ENCODE assay signal across 8 cellular contexts in genomic region chr16:28309811-28310311, GRCh38. TPM values are rescaled to one million over a fixed set of nuclear protein-coding genes. Genes with fewer than 3 reads are reported as not detected.
DNase-seq lines count a peak whose midpoint lies in the region; TF ChIP-seq lines count a peak whose summit lies in the region.

No MANE protein-coding gene starts in this region.

- in situ Hi-C loops in GM13977 (cut with MboI; ENCODE audit: low pct_unique_long_range_greater_than_20kb, low sequenced_read_pairs, unreplicated experiment): loop anchor here (25.0 kb wide), 1 partner anchor 227 kb away; the partner anchor contains the start of gene NUPR1

- DNase-seq in activated CD4-positive, CD25-positive, alpha-beta regulatory T cell (lab: John Stamatoyannopoulos, UW): peak; percentile 38 to 83 (median 67)
- DNase-seq in activated naive CD4-positive, alpha-beta T cell treated with Interleukin-2 at 50 U/mL for 16 hours: peak; percentile 87
- peak; percentile 59 to 71 for DNase-seq in stimulated activated CD4-positive, alpha-beta T cell treated with anti-CD3 and anti-CD28 coated beads, Interleukin-1b, Interleukin-23, amount 100 ng/mL, for 1 hour (ENCODE audit: low read depth in 2 of 2)
- DNase-seq in GM13977 (ENCODE audit: low spot score) (no peak), DMS153 treated with DMSO at 0.1 percent for 48 hours (lab: John Stamatoyannopoulos, UW; ENCODE audit: unreplicated experiment) (no peak), HPDE6-E6E7 (ENCODE audit: extremely low spot score) (no peak), esophagus muscularis mucosa (ENCODE audit: extremely low spot score) (no peak)

- TF ChIP-seq POLR2A in esophagus muscularis mucosa (IDR thresholded peaks at IDR 0.05; ENCODE audit: low read depth): no peak

- peak overlapping the region; percentile 17 for H3K4me3 ChIP-seq in BLaER1
- H3K4me3 ChIP-seq in esophagus muscularis mucosa: no peak overlapping the region

- H3K4me1 ChIP-seq in BLaER1 (peaks cover 56% of the 10 kb centered on the region), esophagus muscularis mucosa (no peaks in the 10 kb centered on the region)

- TF ChIP-seq CTCF in GM13977 (IDR thresholded peaks at IDR 0.05; ENCODE audit: extremely low read depth, insufficient read depth, missing control alignments) (no peak), esophagus muscularis mucosa (IDR thresholded peaks at IDR 0.05) (no peak)

- peak overlapping the region; percentile 25 for H3K9ac ChIP-seq in BLaER1

- H3K36me3 ChIP-seq in BLaER1 (peaks cover 50% of the 10 kb centered on the region), esophagus muscularis mucosa (no peaks in the 10 kb centered on the region)

- TF ChIP-seq EP300 in esophagus muscularis mucosa (IDR thresholded peaks at IDR 0.05): no peak

- H4K20me1 ChIP-seq in BLaER1: peaks cover 53% of the 10 kb centered on the region

- no peaks in the 10 kb centered on the region for H3K27me3 ChIP-seq in BLaER1
- H3K27me3 ChIP-seq in esophagus muscularis mucosa: peaks cover 0 to 10% (median 0%) of the 10 kb centered on the region in 4 donors

- intact Hi-C loops in esophagus muscularis mucosa (cut with DNase I): no loop called here

- peak overlapping the region; percentile 86 for H3K4me2 ChIP-seq in BLaER1

- H3K27ac ChIP-seq in BLaER1 (peak overlapping the region; percentile 80), esophagus muscularis mucosa (replicated peaks in 1 of 4) (no peak overlapping the region)

- 65% methylated on average over 8 of the region's 20 CpGs for WGBS in esophagus muscularis mucosa

- H3K9me3 ChIP-seq in BLaER1: no peaks in the 10 kb centered on the region
- H3K9me3 ChIP-seq in esophagus muscularis mucosa: no peaks in the 10 kb centered on the region

RNA-seq across cellular contexts. Expression of gene SBK1, which starts 17.5 kb away (rescaled TPM):
- under 1 TPM; under 0.01 to 0.78 (median 0.17) TPM for total RNA-seq in esophagus muscularis mucosa

RNA-seq across cellular contexts. Expression of gene NPIPB6, which starts 53.4 kb away (rescaled TPM):
- total RNA-seq in esophagus muscularis mucosa: 1 to 10 TPM in 2 of 4 donors, under 1 TPM in 1, not detected in 1; 0.58 to 3.3 (median 2.7) TPM

Comparison
In these comparisons a context has a peak if more than half of its experiments do, and no peak if none do; other contexts are left out.
1. DNase-seq: peak in activated CD4-positive, CD25-positive, alpha-beta regulatory T cell (4 of 4), activated naive CD4-positive, alpha-beta T cell treated with Interleukin-2 at 50 U/mL for 16 hours (single experiment) and stimulated activated CD4-positive, alpha-beta T cell treated with anti-CD3 and anti-CD28 coated beads, Interleukin-1b, Interleukin-23, amount 100 ng/mL, for 1 hour (2 of 2); none in GM13977 (single experiment), DMS153 treated with DMSO at 0.1 percent for 48 hours (single experiment), HPDE6-E6E7 (single experiment) and esophagus muscularis mucosa (single experiment).